ENCODE assay signal across 16 cellular contexts in the genomic region with DNA sequence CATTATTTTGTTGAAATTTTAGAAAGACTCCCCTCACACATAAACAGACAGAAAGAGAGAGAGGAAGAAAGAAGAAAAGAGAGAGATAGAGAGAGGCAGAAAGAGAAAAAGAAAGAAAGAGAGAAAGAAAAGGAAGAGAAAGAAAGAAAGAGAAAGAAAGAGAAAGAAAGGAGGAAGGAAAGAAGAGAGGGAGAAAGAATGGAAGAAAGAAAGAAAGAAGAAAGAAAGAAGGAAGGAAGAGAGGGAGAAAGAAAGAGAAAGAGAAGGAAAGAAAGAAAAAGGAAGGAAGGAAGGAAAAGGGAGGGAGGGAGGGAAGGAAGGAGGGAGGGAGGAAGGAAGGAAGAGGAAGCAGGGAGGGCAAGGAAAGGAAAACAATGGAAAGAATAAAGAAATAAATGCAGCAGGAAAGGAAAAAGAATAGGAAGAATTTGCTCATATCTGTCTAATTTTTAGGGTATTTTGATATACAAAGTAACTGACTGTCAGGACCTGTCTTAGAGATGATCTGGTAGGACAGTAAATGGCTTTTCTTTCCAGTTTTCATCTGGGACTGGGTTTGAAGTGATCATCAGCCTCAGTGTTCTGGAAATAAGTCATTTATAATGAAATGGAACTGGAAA.
DNase-seq lines count a peak whose midpoint lies in the region; ATAC-seq, FAIRE-seq and TF ChIP-seq lines count a peak whose summit lies in the region.
"Had no signal": no experiment of that assay in that cellular context is flagged by ENCODE, and none has a peak within 500 bp of the region (broad histone marks: within the 10 kb centered on the region; RNA-seq: fewer than 3 reads in every experiment).

No MANE protein-coding gene starts in this region.

- BruUV-seq in HepG2 (replicated peaks; lab: Mats Ljungman, UMichigan) (no TSS peak), PC-9 (replicated peaks; lab: Mats Ljungman, UMichigan) (no TSS peak)

- H3K4me3 Mint-ChIP-seq in nephron, result no peak overlapping the region
- H3K4me3 Mint-ChIP-seq: CD4-positive, CD25-positive, alpha-beta regulatory T cell had no signal

- in situ Hi-C loops in HepG2 (cut with HindIII; ENCODE audit: extremely low pct_ligation_motif_present, low pct_unique_long_range_greater_than_20kb), result no loop called here

- H3K4me1 Mint-ChIP-seq in nephron, result peaks cover 34% of the 10 kb centered on the region
- H3K4me1 Mint-ChIP-seq: CD4-positive, CD25-positive, alpha-beta regulatory T cell had no signal

- POLR2A ChIA-PET in HepG2 (lab: Yijun Ruan, JAX), result no interaction called here
- POLR2A ChIA-PET in PC-9 (lab: Charles Lee; ENCODE audit: unreplicated experiment), result interaction anchor here (0.6 kb wide), 1 partner anchor 1127 kb away, joined by 7 read pairs; no protein-coding TSS in a partner anchor

- no peak overlapping the region for H2AFZ ChIP-seq in HepG2 (ENCODE audit: low read length)
- H2AFZ ChIP-seq in PC-9, result 0 out of 2 replicates have a peak overlapping the region, but pooled peaks have one; percentile 31
- H2AFZ ChIP-seq: GM23248 had no signal

- H3K36me3 ChIP-seq in HepG2 (replicated peaks in 1 of 2; ENCODE audit: control insufficient read depth in 1 of 2, insufficient read depth in 2 of 2, low read length in 2 of 2), result no peaks in the 10 kb centered on the region
- no peaks in the 10 kb centered on the region for H3K36me3 ChIP-seq in right lobe of liver
- no peaks in the 10 kb centered on the region for H3K36me3 ChIP-seq in PC-9 (ENCODE audit: low read depth)
- H3K36me3 ChIP-seq: BLaER1 treated with 17β-estradiol and CSF1 and Interleukin-3, amounts not matched to agents 10 nM and 100 nM had no signal

- H3K9me2 ChIP-seq in PC-9 (ENCODE audit: insufficient read depth), result no peaks in the 10 kb centered on the region

- no peak for TF ChIP-seq EP300 in HepG2 (IDR thresholded peaks at IDR 0.05; ENCODE audit: low read depth in 2 of 2, low read length in 2 of 2)
- TF ChIP-seq EP300 in HepG2 (CRISPR knock-in tag; IDR thresholded peaks at IDR 0.05; ENCODE audit: borderline replicate concordance), result no peak

- H3K4me2 ChIP-seq in HepG2 (ENCODE audit: low read depth, low read length), result no peak overlapping the region
- no peak overlapping the region for H3K4me2 ChIP-seq in PC-9
- H3K4me2 ChIP-seq: BLaER1 treated with 17β-estradiol and CSF1 and Interleukin-3, amounts not matched to agents 10 nM and 100 nM had no signal

- FAIRE-seq in HepG2 (lab: Jason Lieb, UNC), result no peak
- FAIRE-seq: GM12878, GM18507, H54, HTR-8/SVneo had no signal

- H3K4me1 ChIP-seq in HepG2 (ENCODE audit: insufficient read depth, low read length), result no peaks in the 10 kb centered on the region
- H3K4me1 ChIP-seq in right lobe of liver, result no peaks in the 10 kb centered on the region
- H3K4me1 ChIP-seq in PC-9 (replicated peaks; ENCODE audit: insufficient read depth), result peaks cover 9% of the 10 kb centered on the region
- H3K4me1 ChIP-seq: BLaER1 treated with 17β-estradiol and CSF1 and Interleukin-3, amounts not matched to agents 10 nM and 100 nM had no signal

- H3K36me3 Mint-ChIP-seq in nephron (ENCODE audit: low read depth), result peaks cover 4% of the 10 kb centered on the region
- H3K36me3 Mint-ChIP-seq: CD4-positive, CD25-positive, alpha-beta regulatory T cell had no signal

- peaks cover 4% of the 10 kb centered on the region for H3K27me3 Mint-ChIP-seq in nephron (ENCODE audit: low read depth)

- H3K79me2 ChIP-seq in HepG2 (ENCODE audit: insufficient read depth, low read length) (no peaks in the 10 kb centered on the region), PC-9 (ENCODE audit: low read depth) (no peaks in the 10 kb centered on the region)

- H3K27me3 ChIP-seq in HepG2 (ENCODE audit: control insufficient read depth in 1 of 2, insufficient read depth in 2 of 2, low read length in 2 of 2) (no peaks in the 10 kb centered on the region), right lobe of liver (no peaks in the 10 kb centered on the region), PC-9 (ENCODE audit: insufficient read depth, low read depth) (no peaks in the 10 kb centered on the region)
- H3K27me3 ChIP-seq: BLaER1 treated with 17β-estradiol and CSF1 and Interleukin-3, amounts not matched to agents 10 nM and 100 nM had no signal

- H3K9ac ChIP-seq in HepG2 (ENCODE audit: insufficient read depth, low read depth, low read length), result no peak overlapping the region
- H3K9ac ChIP-seq: BLaER1 treated with 17β-estradiol and CSF1 and Interleukin-3, amounts not matched to agents 10 nM and 100 nM; GM23248 had no signal

- H3K27ac Mint-ChIP-seq in nephron, result peak overlapping the region in 2 of 3 experiments; percentile 17 to 25
- H3K27ac Mint-ChIP-seq: CD4-positive, CD25-positive, alpha-beta regulatory T cell had no signal

- H3K4me3 ChIP-seq in HepG2 (replicated peaks in 1 of 3; ENCODE audit: insufficient read depth in 1 of 3, low read depth in 2 of 3, low read length in 3 of 3), result no peak overlapping the region
- H3K4me3 ChIP-seq in right lobe of liver, result no peak overlapping the region
- no peak overlapping the region for H3K4me3 ChIP-seq in PC-9
- H3K4me3 ChIP-seq: BLaER1 treated with 17β-estradiol and CSF1 and Interleukin-3, amounts not matched to agents 10 nM and 100 nM; GM12878; GM23248 had no signal

- H3K9me3 ChIP-seq in HepG2 (ENCODE audit: low read length) (no peaks in the 10 kb centered on the region), right lobe of liver (no peaks in the 10 kb centered on the region), PC-9 (ENCODE audit: insufficient read depth, low read depth) (no peaks in the 10 kb centered on the region)
- H3K9me3 ChIP-seq: BLaER1 treated with 17β-estradiol and CSF1 and Interleukin-3, amounts not matched to agents 10 nM and 100 nM had no signal

- peaks cover 6% of the 10 kb centered on the region; the same call in 1 of the 2 replicates for H3F3A ChIP-seq in PC-9 (ENCODE audit: insufficient read depth, low read depth)

- no peak for TF ChIP-seq RAD21 in HepG2 (CRISPR knock-in tag; IDR thresholded peaks at IDR 0.05)

- intact Hi-C loops in HepG2 (cut with micrococcal nuclease; ENCODE audit: unreplicated experiment) (no loop called here), right lobe of liver (cut with DNase I) (no loop called here), PC-9 (cut with micrococcal nuclease; ENCODE audit: unreplicated experiment) (no loop called here)

- no peaks in the 10 kb centered on the region for H3K9me3 Mint-ChIP-seq in nephron

- CTCF ChIA-PET in HepG2 (lab: Yijun Ruan, JAX; ENCODE audit: low intra/inter-chr PET ratio, low total read pairs), result no interaction called here
- CTCF ChIA-PET in PC-9 (lab: Charles Lee), result interaction anchor here (0.6 kb wide), 1 partner anchor 62 kb away, joined by 3 read pairs; no protein-coding TSS in a partner anchor

- no peak for ATAC-seq in HepG2
- ATAC-seq in right lobe of liver, result no peak
- ATAC-seq: GM12878, HCT116 had no signal

- no peak for DNase-seq in HepG2 (ENCODE audit: low spot score)
- no peak for DNase-seq in right lobe of liver
- no peak for DNase-seq in PC-9
- no peak for DNase-seq in EL
- no peak for DNase-seq in D341Med (ENCODE audit: low spot score)
- DNase-seq: AML-193; CD4-positive, CD25-positive, alpha-beta regulatory T cell; DMS 273 treated with DMSO at 0.1 percent for 48 hours; GM23248 had no signal

- H4K20me1 ChIP-seq in HepG2 (ENCODE audit: insufficient read depth, low read length) (no peaks in the 10 kb centered on the region), PC-9 (ENCODE audit: insufficient read depth) (no peaks in the 10 kb centered on the region)
- H4K20me1 ChIP-seq: BLaER1 treated with 17β-estradiol and CSF1 and Interleukin-3, amounts not matched to agents 10 nM and 100 nM had no signal

- TF ChIP-seq CTCF in HepG2 (CRISPR knock-in tag; IDR thresholded peaks at IDR 0.05) (no peak), right lobe of liver (IDR thresholded peaks at IDR 0.05) (no peak), PC-9 (conservative IDR thresholded peaks at IDR 0.05) (no peak), nephron (IDR thresholded peaks at IDR 0.05; ENCODE audit: unreplicated experiment in 3 of 3) (no peak)

- H3K27ac ChIP-seq in HepG2 (ENCODE audit: extremely low read length, insufficient read depth, low read length) (no peak overlapping the region), right lobe of liver (no peak overlapping the region), PC-9 (no peak overlapping the region)
- H3K27ac ChIP-seq: BLaER1 treated with 17β-estradiol and CSF1 and Interleukin-3, amounts not matched to agents 10 nM and 100 nM; GM23248 had no signal

- no peak for TF ChIP-seq POLR2A in HepG2 (IDR thresholded peaks at IDR 0.05; ENCODE audit: insufficient read depth in 1 of 2, low read depth in 2 of 2, low read length in 2 of 2)
- TF ChIP-seq POLR2A in right lobe of liver (IDR thresholded peaks at IDR 0.05), result no peak

TF ChIP-seq in HepG2, 621 proteins besides CTCF, POLR2A, EP300 and RAD21:
- peak; percentile 57 for TF ChIP-seq HNRNPK (IDR thresholded peaks at IDR 0.05; ENCODE audit: low read depth, low read length, poor library complexity, severe bottlenecking)
- TF ChIP-seq, protein P1, sequence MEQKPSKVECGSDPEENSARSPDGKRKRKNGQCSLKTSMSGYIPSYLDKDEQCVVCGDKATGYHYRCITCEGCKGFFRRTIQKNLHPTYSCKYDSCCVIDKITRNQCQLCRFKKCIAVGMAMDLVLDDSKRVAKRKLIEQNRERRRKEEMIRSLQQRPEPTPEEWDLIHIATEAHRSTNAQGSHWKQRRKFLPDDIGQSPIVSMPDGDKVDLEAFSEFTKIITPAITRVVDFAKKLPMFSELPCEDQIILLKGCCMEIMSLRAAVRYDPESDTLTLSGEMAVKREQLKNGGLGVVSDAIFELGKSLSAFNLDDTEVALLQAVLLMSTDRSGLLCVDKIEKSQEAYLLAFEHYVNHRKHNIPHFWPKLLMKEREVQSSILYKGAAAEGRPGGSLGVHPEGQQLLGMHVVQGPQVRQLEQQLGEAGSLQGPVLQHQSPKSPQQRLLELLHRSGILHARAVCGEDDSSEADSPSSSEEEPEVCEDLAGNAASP (CRISPR knock-in tag; IDR thresholded peaks at IDR 0.05; ENCODE audit: borderline replicate concordance), result no peak
